Comparison of ENCODE assay signal across 9 cellular contexts in the genomic region with DNA sequence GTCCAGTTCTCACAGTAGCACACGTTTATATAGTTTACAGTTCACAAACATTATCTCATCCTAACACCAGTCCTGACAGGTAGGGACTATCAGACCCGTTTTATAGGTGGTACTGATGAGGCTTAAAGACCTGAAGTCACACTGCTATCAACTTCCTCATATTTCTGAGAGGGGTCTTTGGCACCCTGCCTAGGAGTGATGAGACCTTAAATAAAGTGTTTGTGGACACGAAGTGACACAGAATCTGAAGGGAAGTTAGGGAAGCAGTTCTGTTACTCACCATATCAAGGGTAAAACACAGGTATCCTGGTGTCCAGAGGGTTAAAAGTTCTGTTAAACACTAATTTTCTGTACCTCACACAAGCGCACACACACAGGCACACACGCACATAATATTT. TPM values are rescaled to one million over a fixed set of nuclear protein-coding genes. Genes with fewer than 3 reads are reported as not detected.
DNase-seq lines count a peak whose midpoint lies in the region; ATAC-seq and TF ChIP-seq lines count a peak whose summit lies in the region.
"Had no signal": no experiment of that assay in that cellular context is flagged by ENCODE, and none has a peak within 500 bp of the region (broad histone marks: within the 10 kb centered on the region; RNA-seq: fewer than 3 reads in every experiment).

No MANE protein-coding gene starts in this region.

- TF ChIP-seq POLR2A in breast epithelium (IDR thresholded peaks at IDR 0.05): no peak

- H3K9me3 Mint-ChIP-seq in activated T-cell treated with anti-CD3 and anti-CD28 coated beads, Interleukin-2, amount 50 U/mL, for 24 hours: no peaks in the 10 kb centered on the region

- H3K4me3 Mint-ChIP-seq in activated T-cell treated with anti-CD3 and anti-CD28 coated beads, Interleukin-2, amount 50 U/mL, for 24 hours: peak overlapping the region; percentile 38

- H3K27me3 ChIP-seq in breast epithelium (peaks cover 0 to 3% of the 10 kb centered on the region in 2 donors), lower lobe of right lung (ENCODE audit: low read depth) (peaks cover 15% of the 10 kb centered on the region), tibial artery (no peaks in the 10 kb centered on the region), A673 (replicated peaks; ENCODE audit: insufficient read depth, low read depth, low read length, poor library complexity) (peaks cover 56% of the 10 kb centered on the region)

- no TSS peak for BruUV-seq in A673 (replicated peaks; lab: Mats Ljungman, UMichigan)

- H3K36me3 Mint-ChIP-seq in activated T-cell treated with anti-CD3 and anti-CD28 coated beads, Interleukin-2, amount 50 U/mL, for 24 hours (ENCODE audit: low read depth): no peaks in the 10 kb centered on the region

- H3K4me1 ChIP-seq in breast epithelium: no peaks in the 10 kb centered on the region
- H3K4me1 ChIP-seq in lower lobe of right lung: peaks cover 23% of the 10 kb centered on the region
- peaks cover 0 to 32% (median 19%) of the 10 kb centered on the region in 4 donors for H3K4me1 ChIP-seq in tibial artery
- H3K4me1 ChIP-seq in A673 (ENCODE audit: insufficient read depth, low read length, poor library complexity, severe bottlenecking): no peaks in the 10 kb centered on the region

- intact Hi-C loops in breast epithelium (cut with DNase I; ENCODE audit: low total_unique reads) (no loop called here), lower lobe of right lung (cut with DNase I) (no loop called here), tibial artery (cut with DNase I; ENCODE audit: low total_unique reads) (no loop called here), A673 (cut with micrococcal nuclease; ENCODE audit: unreplicated experiment) (no loop called here)

- POLR2A ChIA-PET in A673 (lab: Charles Lee; ENCODE audit: low non-redundant PET): no interaction called here

- no peaks in the 10 kb centered on the region for H3K9me3 ChIP-seq in breast epithelium
- no peaks in the 10 kb centered on the region for H3K9me3 ChIP-seq in lower lobe of right lung
- no peaks in the 10 kb centered on the region for H3K9me3 ChIP-seq in tibial artery
- no peaks in the 10 kb centered on the region for H3K9me3 ChIP-seq in A673 (ENCODE audit: low read depth, low read length, poor library complexity, severe bottlenecking)

- peak in 1 of 2 donors; percentile 0 for ATAC-seq in lower lobe of right lung

- H3K4me3 ChIP-seq in breast epithelium (peak overlapping the region; percentile 37 to 74 (median 68)), lower lobe of right lung (peak overlapping the region; percentile 55), tibial artery (peak overlapping the region; percentile 50 to 68), A673 (ENCODE audit: low read depth, low read length, poor library complexity, severe bottlenecking) (no peak overlapping the region)

- no peak for DNase-seq in activated T-cell treated with anti-CD3 and anti-CD28 coated beads, Interleukin-2, amount 50 U/mL, for 24 hours
- no peak for DNase-seq in activated T-cell treated with anti-CD3 and anti-CD28 coated beads, Interleukin-2, amount 50 U/mL, for 1 hour
- DNase-seq in breast epithelium (ENCODE audit: low spot score in 2 of 2): no peak
- no peak for DNase-seq in lower lobe of right lung
- DNase-seq in tibial artery: no peak
- no peak for DNase-seq in A673 (ENCODE audit: low spot score)
- no peak for DNase-seq in NCI-H226
- DNase-seq in central memory CD4-positive, alpha-beta T cell: no peak
- DNase-seq: activated CD4-positive, alpha-beta T cell treated with anti-CD3 and anti-CD28 coated beads, Interleukin-2, amount 50 U/mL, for 4 hours had no signal

- CTCF ChIA-PET in A673 (lab: Charles Lee): no interaction called here

- TF ChIP-seq CTCF in breast epithelium (IDR thresholded peaks at IDR 0.05) (no peak), lower lobe of right lung (IDR thresholded peaks at IDR 0.05) (no peak), tibial artery (IDR thresholded peaks at IDR 0.05) (no peak), A673 (conservative IDR thresholded peaks at IDR 0.05; ENCODE audit: low read depth, low read length) (no peak)

- peak overlapping the region; percentile 91 to 98 for H3K27ac ChIP-seq in breast epithelium
- H3K27ac ChIP-seq in lower lobe of right lung: peak overlapping the region; percentile 86
- peak overlapping the region; percentile 63 to 64 for H3K27ac ChIP-seq in tibial artery
- no peak overlapping the region for H3K27ac ChIP-seq in A673 (ENCODE audit: low read depth, low read length, poor library complexity, severe bottlenecking)

- H3K27ac Mint-ChIP-seq in activated T-cell treated with anti-CD3 and anti-CD28 coated beads, Interleukin-2, amount 50 U/mL, for 24 hours: no peak overlapping the region

- H3K4me1 Mint-ChIP-seq in activated T-cell treated with anti-CD3 and anti-CD28 coated beads, Interleukin-2, amount 50 U/mL, for 24 hours (ENCODE audit: low read depth): peaks cover 41% of the 10 kb centered on the region

- H3K36me3 ChIP-seq in breast epithelium: no peaks in the 10 kb centered on the region
- no peaks in the 10 kb centered on the region for H3K36me3 ChIP-seq in lower lobe of right lung
- no peaks in the 10 kb centered on the region for H3K36me3 ChIP-seq in tibial artery
- no peaks in the 10 kb centered on the region for H3K36me3 ChIP-seq in A673 (ENCODE audit: insufficient read depth, low read length, poor library complexity, severe bottlenecking)

- peaks cover 80% of the 10 kb centered on the region for H3K27me3 Mint-ChIP-seq in activated T-cell treated with anti-CD3 and anti-CD28 coated beads, Interleukin-2, amount 50 U/mL, for 24 hours

RNA-seq across cellular contexts. Expression of gene TACSTD2, which starts 0.6 kb away (rescaled TPM):
- total RNA-seq in breast epithelium (100 to 1,000 TPM in 2 of 3 donors, 1 to 10 TPM in 1; 1.1 to 335 (median 230) TPM), lower lobe of right lung (69.9 TPM), A673 (2021) (not detected in 2 replicates)

RNA-seq across cellular contexts. Expression of gene OMA1, which starts 31.1 kb away (rescaled TPM):
- total RNA-seq in breast epithelium (10 to 100 TPM; 26.4 to 79.8 (median 48.2) TPM), lower lobe of right lung (33.4 TPM), A673 (2021) (11.9 and 14.6 TPM in 2 replicates)
